ENCODE assay signal across 19 cellular contexts in the genomic region with DNA sequence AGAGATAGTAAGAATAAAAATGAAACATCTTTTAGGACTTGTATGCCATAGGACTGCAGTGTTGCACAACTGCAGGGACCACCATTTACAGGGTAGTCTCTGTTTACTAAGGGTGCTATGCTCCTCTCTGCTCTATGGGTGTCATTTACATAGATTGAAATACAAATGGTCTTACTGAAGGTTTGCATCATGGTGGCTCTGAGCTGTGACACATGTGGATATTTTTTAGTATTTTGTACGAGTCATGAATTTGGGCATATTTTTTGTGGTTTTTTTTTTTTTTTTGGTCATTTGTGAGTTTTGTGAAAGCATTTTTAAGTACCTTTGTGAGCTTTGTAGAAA.
"Had no signal": no experiment of that assay in that cellular context is flagged by ENCODE, and none has a peak within 500 bp of the region (broad histone marks: within the 10 kb centered on the region; RNA-seq: fewer than 3 reads in every experiment).

No MANE protein-coding gene starts in this region.

- H3K9me3 ChIP-seq: ascending aorta, lower lobe of right lung, sigmoid colon, tibial artery had no signal

- H3K27ac ChIP-seq: ascending aorta, lower lobe of right lung, sigmoid colon, tibial artery, WERI-Rb-1 had no signal

- DNase-seq: activated CD8-positive, alpha-beta memory T cell treated with anti-CD3 and anti-CD28 coated beads, Interleukin-2, amount 50 U/mL, for 4 hours; activated gamma-delta T cell; activated T-cell treated with anti-CD3 and anti-CD28 coated beads, Interleukin-2, amount 50 U/mL, for 48 hours; cortex of kidney; effector CD4-positive, alpha-beta T cell; hippocampal formation; lower lobe of right lung; naive thymus-derived CD8-positive, alpha-beta T cell; sigmoid colon; stimulated activated CD4-positive, alpha-beta T cell treated with anti-CD3 and anti-CD28 coated beads, Interleukin-4, amount 100 ng/mL, for 24 hours; SW 1271; T-helper 2 cell; tibial artery; WERI-Rb-1 had no signal

- H3K4me3 Mint-ChIP-seq: activated naive CD4-positive, alpha-beta T cell treated with anti-CD3 and anti-CD28 coated beads, Interleukin-2, amount 50 U/mL, for 24 hours; central memory CD8-positive, alpha-beta T cell; naive thymus-derived CD8-positive, alpha-beta T cell; stimulated activated memory B cell treated with anti-CD40 and anti-IgM and Interleukin-4, amounts not matched to agents 10 μg/mL and 1 μg/mL and 100 μg/mL, for 72 hours had no signal

- FAIRE-seq: urothelium cell line had no signal

- ATAC-seq: lower lobe of right lung; naive thymus-derived CD8-positive, alpha-beta T cell; stimulated activated memory B cell treated with anti-CD40 and anti-IgM and Interleukin-4, amounts not matched to agents 10 μg/mL and 1 μg/mL and 100 μg/mL, for 72 hours had no signal

- H3K36me3 ChIP-seq: lower lobe of right lung, WERI-Rb-1 had no signal

- H3K27me3 Mint-ChIP-seq: activated naive CD4-positive, alpha-beta T cell treated with anti-CD3 and anti-CD28 coated beads, Interleukin-2, amount 50 U/mL, for 24 hours; central memory CD8-positive, alpha-beta T cell; naive thymus-derived CD8-positive, alpha-beta T cell; stimulated activated memory B cell treated with anti-CD40 and anti-IgM and Interleukin-4, amounts not matched to agents 10 μg/mL and 1 μg/mL and 100 μg/mL, for 72 hours had no signal

- H3K9me3 Mint-ChIP-seq: activated naive CD4-positive, alpha-beta T cell treated with anti-CD3 and anti-CD28 coated beads, Interleukin-2, amount 50 U/mL, for 24 hours; central memory CD8-positive, alpha-beta T cell; naive thymus-derived CD8-positive, alpha-beta T cell; stimulated activated memory B cell treated with anti-CD40 and anti-IgM and Interleukin-4, amounts not matched to agents 10 μg/mL and 1 μg/mL and 100 μg/mL, for 72 hours had no signal

- H3K4me1 ChIP-seq: ascending aorta, lower lobe of right lung had no signal

- H3K4me3 ChIP-seq: ascending aorta, lower lobe of right lung, sigmoid colon, tibial artery had no signal

- H3K27me3 ChIP-seq: ascending aorta, sigmoid colon, tibial artery had no signal

- H3K27ac Mint-ChIP-seq: activated naive CD4-positive, alpha-beta T cell treated with anti-CD3 and anti-CD28 coated beads, Interleukin-2, amount 50 U/mL, for 24 hours; stimulated activated memory B cell treated with anti-CD40 and anti-IgM and Interleukin-4, amounts not matched to agents 10 μg/mL and 1 μg/mL and 100 μg/mL, for 72 hours had no signal
